In genomic region chr20:36470482-36471062, GRCh38 we compare ENCODE assay signal across 16 cellular contexts.
DNase-seq lines count a peak whose midpoint lies in the region; ATAC-seq, FAIRE-seq and TF ChIP-seq lines count a peak whose summit lies in the region.
"Had no signal": no experiment of that assay in that cellular context is flagged by ENCODE, and none has a peak within 500 bp of the region (broad histone marks: within the 10 kb centered on the region; RNA-seq: fewer than 3 reads in every experiment).

No MANE protein-coding gene starts in this region.

- DNase-seq in DMS153 (lab: John Stamatoyannopoulos, UW) (peak; percentile 64), DMS153 treated with DMSO at 0.1 percent for 48 hours (lab: John Stamatoyannopoulos, UW; ENCODE audit: unreplicated experiment) (no peak), NCI-H345 treated with DMSO at 0.1 percent for 48 hours (lab: John Stamatoyannopoulos, UW; ENCODE audit: unreplicated experiment) (peak; percentile 36), H1 (ENCODE audit: low read depth in 1 of 2, low spot score in 2 of 2) (no peak), caudate nucleus (lab: John Stamatoyannopoulos, UW) (no peak), Ammon's horn (ENCODE audit: low spot score) (no peak)
- DNase-seq: activated CD4-positive, alpha-beta T cell treated with anti-CD3 and anti-CD28 coated beads for 36 hours; DND-41; kidney; naive thymus-derived CD4-positive, alpha-beta T cell; thyroid gland had no signal

- H3K4me1 ChIP-seq in H1 (replicated peaks in 1 of 4; ENCODE audit: control insufficient read depth in 3 of 4, insufficient read depth in 4 of 4, low read length in 3 of 4) (peaks cover 3 to 18% (median 8%) of the 10 kb centered on the region in 4 experiments; a peak in 5 of 7 replicates), skeletal muscle tissue (ENCODE audit: control insufficient read depth in 3 of 3, insufficient read depth in 3 of 3, low read length in 3 of 3) (peaks cover 87 to 90% (median 89%) of the 10 kb centered on the region in 3 donors)

- POLR2A ChIA-PET in H1 (lab: Charles Lee; ENCODE audit: partially characterized antibody), result interaction anchor here (0.6 to 0.7 kb wide), 2 partner anchors 9 to 115 kb away, joined by 3 read pairs; no protein-coding TSS in a partner anchor

- peak overlapping the region; percentile 7; the same call in 1 of the 2 replicates for H4K8ac ChIP-seq in H1 (ENCODE audit: extremely low read depth, insufficient read depth, low read length)

- CTCF ChIA-PET in H1 (lab: Charles Lee; ENCODE audit: partially characterized antibody), result interaction anchor here (0.6 to 2.8 kb wide), 5 partner anchors 10 to 31 kb away, joined by 3 to 22 read pairs (median 3); no protein-coding TSS in a partner anchor

- no peak overlapping the region for H4K91ac ChIP-seq in H1 (replicated peaks; ENCODE audit: insufficient read length, low read length)

- no peak overlapping the region for H2BK15ac ChIP-seq in H1 (ENCODE audit: low read length)

- H3K27ac ChIP-seq in H1 (ENCODE audit: low read depth, low read length) (no peak overlapping the region; the same call in 1 of the 2 replicates), skeletal muscle tissue (ENCODE audit: low read depth, low read length) (peak overlapping the region; percentile 20), caudate nucleus (ENCODE audit: low read depth, low read length) (no peak overlapping the region)
- H3K27ac ChIP-seq: thyroid gland had no signal

- no peak overlapping the region for H2BK20ac ChIP-seq in H1 (ENCODE audit: low read length)

- H3K9ac ChIP-seq in H1 (replicated peaks in 1 of 4; ENCODE audit: extremely low read depth in 1 of 4, low read depth in 3 of 4, low read length in 3 of 4) (peak overlapping the region in 1 of 4 experiments; percentile 27; a peak in 1 of 7 replicates), skeletal muscle tissue (ENCODE audit: low read depth in 1 of 3, low read length in 3 of 3) (peak overlapping the region in 2 of 3 donors; percentile 12 to 14)

- no peaks in the 10 kb centered on the region for H3K36me3 ChIP-seq in H1 (ENCODE audit: control insufficient read depth in 2 of 4, insufficient read depth in 4 of 4, low read length in 3 of 4)
- peaks cover 0 to 3% (median 0%) of the 10 kb centered on the region in 3 donors for H3K36me3 ChIP-seq in skeletal muscle tissue (ENCODE audit: control insufficient read depth in 3 of 3, insufficient read depth in 3 of 3, low read length in 3 of 3)
- H3K36me3 ChIP-seq: HAP-1, thyroid gland had no signal

- no peaks in the 10 kb centered on the region for H3K23me2 ChIP-seq in H1 (ENCODE audit: low read depth, low read length)

- H4K20me1 ChIP-seq in H1 (replicated peaks in 1 of 2; ENCODE audit: control insufficient read depth in 1 of 2, insufficient read depth in 2 of 2, low read length in 2 of 2), result peaks cover 30 to 38% of the 10 kb centered on the region in 2 experiments

- H3K79me2 ChIP-seq in H1 (ENCODE audit: control insufficient read depth in 1 of 2, insufficient read depth in 2 of 2, low read length in 2 of 2), result peaks cover 10 to 79% of the 10 kb centered on the region in 2 experiments

- H3K14ac ChIP-seq in H1 (ENCODE audit: insufficient read length), result no peak overlapping the region

- H2AFZ ChIP-seq in H1 (ENCODE audit: low read length), result no peak overlapping the region

- H3K4me3 ChIP-seq in H1 (ENCODE audit: extremely low read depth in 1 of 4, insufficient read depth in 2 of 4, low read depth in 3 of 4, low read length in 4 of 4), result no peak overlapping the region
- no peak overlapping the region for H3K4me3 ChIP-seq in skeletal muscle tissue (ENCODE audit: low read length in 3 of 3)
- H3K4me3 ChIP-seq: HAP-1, thyroid gland had no signal

- no peak for TF ChIP-seq EP300 in H1 (IDR thresholded peaks at IDR 0.05; ENCODE audit: borderline replicate concordance in 1 of 2, low read depth in 2 of 2, low read length in 2 of 2)

- H3K27me3 ChIP-seq in H1 (replicated peaks in 1 of 4; ENCODE audit: control insufficient read depth in 3 of 4, extremely low read depth in 1 of 4, insufficient read depth in 3 of 4, low read length in 3 of 4) (no peaks in the 10 kb centered on the region), skeletal muscle tissue (ENCODE audit: control insufficient read depth in 3 of 3, insufficient read depth in 3 of 3, low read length in 3 of 3) (no peaks in the 10 kb centered on the region)
- H3K27me3 ChIP-seq: thyroid gland had no signal

- ATAC-seq in HG03521 (IDR thresholded peaks at IDR 0.05; ENCODE audit: unreplicated experiment), result no peak
- ATAC-seq: activated CD4-positive, alpha-beta T cell treated with anti-CD3 and anti-CD28 coated beads for 36 hours; naive thymus-derived CD4-positive, alpha-beta T cell had no signal

- H3K9me3 ChIP-seq in H1 (ENCODE audit: insufficient read depth in 2 of 2, low read depth in 1 of 2, low read length in 1 of 2) (no peaks in the 10 kb centered on the region), skeletal muscle tissue (ENCODE audit: control insufficient read depth in 3 of 3, low read length in 3 of 3) (no peaks in the 10 kb centered on the region)
- H3K9me3 ChIP-seq: HAP-1, thyroid gland had no signal

- no peak for FAIRE-seq in H1 (lab: Jason Lieb, UNC)
- FAIRE-seq: A204.1, kidney, small intestine had no signal

- no peak overlapping the region for H2BK5ac ChIP-seq in H1 (ENCODE audit: low read depth, low read length)

- H3K18ac ChIP-seq in H1 (ENCODE audit: extremely low read depth, low read length), result no peak overlapping the region

- H3K56ac ChIP-seq in H1 (replicated peaks; ENCODE audit: insufficient read length, low read depth, low read length), result no peak overlapping the region

- TF ChIP-seq RAD21 in H1 (IDR thresholded peaks at IDR 0.05 in 1 of 2, conservative IDR thresholded peaks at IDR 0.05 in 1 of 2; ENCODE audit: low read depth in 2 of 2, low read length in 2 of 2), result no peak

- H2BK12ac ChIP-seq in H1 (ENCODE audit: low read depth, low read length), result no peak overlapping the region

- no peak overlapping the region for H3K4ac ChIP-seq in H1 (replicated peaks; ENCODE audit: insufficient read length, low read depth, low read length)

- no peak overlapping the region for H3K4me2 ChIP-seq in H1 (ENCODE audit: insufficient read depth in 1 of 2, low read depth in 2 of 2, low read length in 2 of 2)

- no peak for TF ChIP-seq CTCF in H1 (IDR thresholded peaks at IDR 0.05; ENCODE audit: control extremely low read depth in 1 of 3, insufficient read depth in 1 of 3, low read depth in 1 of 3, low read length in 3 of 3)

- H3K23ac ChIP-seq in H1 (ENCODE audit: insufficient read length), result no peak overlapping the region

- TF ChIP-seq POLR2A in H1 (IDR thresholded peaks at IDR 0.05; ENCODE audit: control extremely low read depth in 1 of 2, low read depth in 2 of 2, low read length in 2 of 2), result no peak

- H2AK5ac ChIP-seq in H1 (ENCODE audit: low read depth, low read length), result no peak overlapping the region

- no peak overlapping the region for H2BK120ac ChIP-seq in H1 (replicated peaks; ENCODE audit: low read depth, low read length)

- H3K79me1 ChIP-seq in H1 (ENCODE audit: low read depth, low read length), result peaks cover 23% of the 10 kb centered on the region

- WGBS in H1 (ENCODE audit: extremely low coverage in 1 of 2, insufficient coverage in 1 of 2, insufficient read length in 1 of 2, insufficient replicate concordance in 2 of 2, low coverage in 1 of 2, low lambda C conversion rate in 2 of 2, missing lambda C conversion rate in 1 of 2), 2 experiments, result 88% methylated on average over 7 of the region's 7 CpGs; no CpG with 5 or more reads in 1 of the 2 experiments

- no peak overlapping the region for H4K5ac ChIP-seq in H1 (ENCODE audit: insufficient read length, low read depth, low read length)

TF ChIP-seq in H1, 55 proteins besides CTCF, POLR2A, EP300 and RAD21:
- TF ChIP-seq TBP (IDR thresholded peaks at IDR 0.05; ENCODE audit: low read depth, low read length) (no peak), PHF8 (conservative IDR thresholded peaks at IDR 0.05; ENCODE audit: low read depth, low read length) (no peak), CTBP2 (IDR thresholded peaks at IDR 0.05; ENCODE audit: borderline replicate concordance, insufficient read depth, insufficient read length, low read length) (no peak), SP1 (IDR thresholded peaks at IDR 0.05; ENCODE audit: low read depth, low read length) (no peak)

Comparison
In these comparisons a context has a peak if more than half of its experiments do, and no peak if none do; other contexts are left out.
1. DNase-seq: peak in DMS153 (single experiment) and NCI-H345 treated with DMSO at 0.1 percent for 48 hours (single experiment); none in DMS153 treated with DMSO at 0.1 percent for 48 hours (single experiment), H1 (0 of 2), caudate nucleus (0 of 61) and Ammon's horn (single experiment).